Comparison of ENCODE assay signal across 21 cellular contexts in genomic region chr14:76024211-76024907, GRCh38.
"Had no signal": no experiment of that assay in that cellular context is flagged by ENCODE, and none has a peak within 500 bp of the region (broad histone marks: within the 10 kb centered on the region; RNA-seq: fewer than 3 reads in every experiment).

No MANE protein-coding gene starts in this region.

- H3K9me3 ChIP-seq: neutrophil, ovary, prostate gland had no signal

- H3K27ac Mint-ChIP-seq: activated naive CD8-positive, alpha-beta T cell treated with anti-CD3 and anti-CD28 coated beads for 36 hours; endodermal cell; nephron had no signal

- H3K4me3 Mint-ChIP-seq: activated naive CD8-positive, alpha-beta T cell treated with anti-CD3 and anti-CD28 coated beads for 36 hours; activated T-cell treated with anti-CD3 and anti-CD28 coated beads, Interleukin-2, amount 50 U/mL, for 4 hours; endodermal cell; nephron had no signal

- FAIRE-seq: astrocyte had no signal

- H3K4me3 ChIP-seq: breast epithelium, coronary artery, ovary, prostate gland, upper lobe of left lung had no signal

- H3K4me1 Mint-ChIP-seq: activated naive CD8-positive, alpha-beta T cell treated with anti-CD3 and anti-CD28 coated beads for 36 hours had no signal

- H3K27me3 ChIP-seq: breast epithelium, neutrophil, ovary, upper lobe of left lung had no signal

- ATAC-seq: activated T-cell treated with anti-CD3 and anti-CD28 coated beads, Interleukin-2, amount 50 U/mL, for 4 hours; stimulated activated naive CD8-positive, alpha-beta T cell treated with anti-CD3 and anti-CD28 coated beads, Interleukin-15, Interleukin-2, amounts not matched to agents 100 U/mL and 50 U/mL, for 24 hours had no signal

- H3K27me3 Mint-ChIP-seq: activated naive CD8-positive, alpha-beta T cell treated with anti-CD3 and anti-CD28 coated beads for 36 hours had no signal

- H3K4me1 ChIP-seq: breast epithelium, prostate gland, upper lobe of left lung had no signal

- H3K36me3 ChIP-seq: breast epithelium, neutrophil, ovary had no signal

- DNase-seq: activated CD4-positive, alpha-beta T cell treated with anti-CD3 and anti-CD28 coated beads for 1 hour; activated CD4-positive, alpha-beta T cell treated with anti-CD3 and anti-CD28 coated beads, Interleukin-2, amount 50 U/mL, for 1 hour; activated CD8-positive, alpha-beta memory T cell treated with anti-CD3 and anti-CD28 coated beads for 24 hours; activated CD8-positive, alpha-beta memory T cell treated with anti-CD3 and anti-CD28 coated beads, Interleukin-2, amount 50 U/mL, for 4 hours; activated naive CD4-positive, alpha-beta T cell treated with Interleukin-2 at 50 U/mL for 16 hours; activated naive CD8-positive, alpha-beta T cell treated with anti-CD3 and anti-CD28 coated beads for 36 hours; activated T-cell treated with anti-CD3 and anti-CD28 coated beads, Interleukin-2, amount 50 U/mL, for 4 hours; cerebellar nuclear complex; endodermal cell; midbrain; ovary; stimulated activated CD4-positive, alpha-beta T cell treated with anti-CD3 and anti-CD28 coated beads, Interleukin-4, amount 100 ng/mL, for 4 hours; stimulated activated naive CD8-positive, alpha-beta T cell treated with anti-CD3 and anti-CD28 coated beads, Interleukin-15, Interleukin-2, amounts not matched to agents 100 U/mL and 50 U/mL, for 24 hours; T-helper 9 cell; upper lobe of left lung had no signal

- H3K27ac ChIP-seq: breast epithelium, coronary artery, neutrophil, ovary, prostate gland, upper lobe of left lung had no signal
